ENCODE assay signal across 24 cellular contexts in the genomic region with DNA sequence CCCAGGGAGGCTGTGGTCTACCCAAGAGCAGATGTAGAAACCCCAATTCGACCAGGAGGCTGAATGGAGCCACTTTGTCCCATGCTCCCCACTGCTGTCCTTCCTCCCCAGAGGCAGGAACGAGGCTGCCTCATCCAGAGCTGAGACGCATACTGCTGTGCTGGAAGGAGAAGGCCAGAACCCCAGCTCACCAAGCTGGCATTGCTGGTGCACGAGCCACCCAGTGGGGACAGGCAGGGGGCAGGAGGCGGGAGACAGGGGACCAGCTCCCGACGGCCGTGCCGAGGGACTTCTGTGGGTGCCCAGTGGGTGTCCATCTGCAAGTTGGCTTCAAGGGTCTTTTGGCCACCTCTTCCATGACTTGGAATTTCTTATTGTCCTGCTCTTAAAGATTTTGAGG.
"Had no signal": no experiment of that assay in that cellular context is flagged by ENCODE, and none has a peak within 500 bp of the region (broad histone marks: within the 10 kb centered on the region; RNA-seq: fewer than 3 reads in every experiment).

No MANE protein-coding gene starts in this region.

- ATAC-seq: left cardiac atrium; left lobe of liver; left ventricle myocardium superior; lower lobe of right lung; naive thymus-derived CD8-positive, alpha-beta T cell; right lobe of liver; stimulated activated memory B cell treated with anti-CD40 and anti-IgM and Interleukin-4, amounts not matched to agents 10 μg/mL and 1 μg/mL and 100 μg/mL, for 72 hours; stimulated activated naive CD8-positive, alpha-beta T cell treated with anti-CD3 and anti-CD28 coated beads, Interleukin-15, amount 100 ng/mL, for 72 hours had no signal

- H3K36me3 ChIP-seq: lower lobe of right lung, neutrophil, right atrium auricular region, right lobe of liver, tibial nerve, uterus had no signal

- H3K9ac ChIP-seq: parathyroid adenoma had no signal

- H3K27ac ChIP-seq: lower lobe of right lung, neutrophil, parathyroid adenoma, right atrium auricular region, right lobe of liver, tibial nerve, uterus had no signal

- H3K9me3 ChIP-seq: lower lobe of right lung, neutrophil, right atrium auricular region, right lobe of liver, tibial nerve, uterus had no signal

- DNase-seq: kidney glomerular epithelial cell; left cardiac atrium; left ventricle myocardium superior; lower lobe of right lung; mammary epithelial cell; mesenchymal stem cell; naive thymus-derived CD8-positive, alpha-beta T cell; occipital lobe; right lobe of liver; stimulated activated CD4-positive, alpha-beta T cell treated with anti-CD3 and anti-CD28 coated beads, Interleukin-1b, Interleukin-23, amount 100 ng/mL, for 48 hours; stimulated activated CD4-positive, alpha-beta T cell treated with anti-CD3 and anti-CD28 coated beads, Interleukin-2, amount 100 ng/mL, for 48 hours; stimulated activated CD4-positive, alpha-beta T cell treated with anti-CD3 and anti-CD28 coated beads, Interleukin-4, amount 100 ng/mL, for 4 hours; stimulated activated CD8-positive, alpha-beta memory T cell treated with anti-CD3 and anti-CD28 coated beads, Interleukin-4, amount 100 ng/mL, for 48 hours; stimulated activated naive CD4-positive, alpha-beta T cell treated with Interleukin-2 at 50 U/mL for 16 hours; stimulated activated naive CD8-positive, alpha-beta T cell treated with anti-CD3 and anti-CD28 coated beads, Interleukin-15, amount 100 ng/mL, for 72 hours; substantia nigra; uterus had no signal

- H3K27me3 ChIP-seq: right atrium auricular region, right lobe of liver, tibial nerve, uterus had no signal

- H2AFZ ChIP-seq: parathyroid adenoma had no signal

- H3K4me1 ChIP-seq: lower lobe of right lung, parathyroid adenoma, uterus had no signal

- H3K4me2 ChIP-seq: smooth muscle cell had no signal

- H3K4me3 ChIP-seq: lower lobe of right lung, right atrium auricular region, right lobe of liver, smooth muscle cell, tibial nerve, uterus had no signal
